In genomic region chr2:69700381-69700780, GRCh38 we compare ENCODE assay signal across 27 cellular contexts.
"Had no signal": no experiment of that assay in that cellular context is flagged by ENCODE, and none has a peak within 500 bp of the region (broad histone marks: within the 10 kb centered on the region; RNA-seq: fewer than 3 reads in every experiment).

No MANE protein-coding gene starts in this region.

- H3K36me3 Mint-ChIP-seq: mesothelial cell of epicardium; naive B cell; naive thymus-derived CD8-positive, alpha-beta T cell had no signal

- H3K27me3 ChIP-seq: dorsolateral prefrontal cortex, esophagus squamous epithelium, gastrocnemius medialis, heart right ventricle had no signal

- FAIRE-seq: colon, endothelial cell of umbilical vein, islet of Langerhans, keratinocyte had no signal

- H3K9me3 ChIP-seq: esophagus squamous epithelium, gastrocnemius medialis, heart right ventricle, lower lobe of right lung, mucosa of descending colon had no signal

- H3K9me3 Mint-ChIP-seq: mesothelial cell of epicardium; naive B cell; naive thymus-derived CD8-positive, alpha-beta T cell had no signal

- H3K4me3 ChIP-seq: coronary artery, dorsolateral prefrontal cortex, esophagus squamous epithelium, gastrocnemius medialis, heart right ventricle, lower lobe of right lung, mucosa of descending colon had no signal

- H3K4me1 Mint-ChIP-seq: mesothelial cell of epicardium had no signal

- H3K27ac ChIP-seq: coronary artery, dorsolateral prefrontal cortex, gastrocnemius medialis, heart right ventricle, lower lobe of right lung had no signal

- DNase-seq: dermis blood vessel endothelial cell; dorsolateral prefrontal cortex; effector CD4-positive, alpha-beta T cell; effector memory CD4-positive, alpha-beta T cell; esophagus squamous epithelium; foreskin fibroblast; foreskin melanocyte; gastrocnemius medialis; glutamatergic neuron; head of caudate nucleus; heart right ventricle; hippocampal formation; kidney glomerular epithelial cell; left colon; left ventricle myocardium superior; lower lobe of right lung; mesenchymal stem cell; mucosa of descending colon; naive B cell; naive thymus-derived CD8-positive, alpha-beta T cell had no signal

- H3K36me3 ChIP-seq: esophagus squamous epithelium, gastrocnemius medialis, heart right ventricle, lower lobe of right lung had no signal

- H3K27ac Mint-ChIP-seq: mesothelial cell of epicardium had no signal

- H3K4me3 Mint-ChIP-seq: mesothelial cell of epicardium; naive B cell; naive thymus-derived CD8-positive, alpha-beta T cell had no signal

- ATAC-seq: gastrocnemius medialis; heart right ventricle; left colon; left lobe of liver; left ventricle myocardium superior; lower lobe of right lung; mucosa of descending colon; naive thymus-derived CD8-positive, alpha-beta T cell had no signal
